In genomic region chr16:77190478-77191258, GRCh38 we compare ENCODE assay signal across 1 cellular context.
A peak's percentile ranks its signal among the peaks of the same experiment; 100 is the strongest.
TF ChIP-seq lines count a peak whose summit lies in the region.

Gene MON1B (plus strand): TSS chr16:77191190. CDS start chr16:77191486, 296 bp downstream.

TF ChIP-seq in HepG2, 621 proteins besides CTCF, POLR2A, EP300 and RAD21 (continued from another document and continues in another):
- TF ChIP-seq ETS1 (CRISPR knock-in tag; IDR thresholded peaks at IDR 0.05) (no peak), TFDP2 (CRISPR knock-in tag; IDR thresholded peaks at IDR 0.05) (peak; percentile 72; the same call in 1 of the 2 replicates), CENPX (CRISPR knock-in tag; IDR thresholded peaks at IDR 0.05) (no peak), PRPF4 (IDR thresholded peaks at IDR 0.05; ENCODE audit: low read depth, low read length, poor library complexity, severe bottlenecking) (no peak), ZNF564 (CRISPR knock-in tag; IDR thresholded peaks at IDR 0.05) (no peak), ZBTB26 (CRISPR knock-in tag; IDR thresholded peaks at IDR 0.05; ENCODE audit: borderline replicate concordance) (peak; percentile 28; the same call in 1 of the 2 replicates), KLF15 (CRISPR knock-in tag; IDR thresholded peaks at IDR 0.05; ENCODE audit: borderline replicate concordance) (no peak; the same call in 1 of the 2 replicates), ZNF773 (CRISPR knock-in tag; IDR thresholded peaks at IDR 0.05; ENCODE audit: borderline replicate concordance) (no peak), NR1H2 (CRISPR knock-in tag; IDR thresholded peaks at IDR 0.05; ENCODE audit: borderline replicate concordance, low read depth) (no peak; the same call in 1 of the 2 replicates), RBFOX2 (IDR thresholded peaks at IDR 0.05; ENCODE audit: low read depth, low read length) (peak; percentile 70), ZNF737 (CRISPR knock-in tag; IDR thresholded peaks at IDR 0.05; ENCODE audit: borderline replicate concordance) (peak; percentile 20; the same call in 1 of the 2 replicates), DZIP1 (CRISPR knock-in tag; IDR thresholded peaks at IDR 0.05) (peak; percentile 59; the same call in 1 of the 2 replicates), ZNF441 (CRISPR knock-in tag; IDR thresholded peaks at IDR 0.05; ENCODE audit: borderline replicate concordance) (no peak), TOE1 (CRISPR knock-in tag; IDR thresholded peaks at IDR 0.05) (peak; percentile 62), ZFP82 (CRISPR knock-in tag; IDR thresholded peaks at IDR 0.05; ENCODE audit: borderline replicate concordance) (no peak), ZNF30 (CRISPR knock-in tag; IDR thresholded peaks at IDR 0.05) (no peak; the same call in 1 of the 2 replicates), ZBTB49 (CRISPR knock-in tag; IDR thresholded peaks at IDR 0.05; ENCODE audit: borderline replicate concordance) (no peak), ZNF704 (CRISPR knock-in tag; IDR thresholded peaks at IDR 0.05; ENCODE audit: borderline replicate concordance) (no peak), NFRKB (IDR thresholded peaks at IDR 0.05) (no peak), HIC2 (CRISPR knock-in tag; IDR thresholded peaks at IDR 0.05; ENCODE audit: low read depth) (peak; percentile 16; the same call in 1 of the 2 replicates), RFXAP (CRISPR knock-in tag; IDR thresholded peaks at IDR 0.05; ENCODE audit: borderline replicate concordance) (peak; percentile 91; the same call in 1 of the 2 replicates), ZNF569 (CRISPR knock-in tag; IDR thresholded peaks at IDR 0.05; ENCODE audit: borderline replicate concordance) (no peak; the same call in 1 of the 2 replicates), ZHX1 (CRISPR knock-in tag; IDR thresholded peaks at IDR 0.05; ENCODE audit: low read depth) (no peak), ZNF772 (CRISPR knock-in tag; IDR thresholded peaks at IDR 0.05) (no peak; the same call in 1 of the 2 replicates), ZMYM4 (CRISPR knock-in tag; IDR thresholded peaks at IDR 0.05) (peak; percentile 87), ZNF878 (CRISPR knock-in tag; IDR thresholded peaks at IDR 0.05) (no peak), ZNF576 (CRISPR knock-in tag; IDR thresholded peaks at IDR 0.05) (no peak), LBX2 (CRISPR knock-in tag; IDR thresholded peaks at IDR 0.05; ENCODE audit: borderline replicate concordance) (peak; percentile 56; the same call in 1 of the 2 replicates), MAX (IDR thresholded peaks at IDR 0.05) (peak; percentile 29), ZSCAN22 (CRISPR knock-in tag; IDR thresholded peaks at IDR 0.05) (no peak), KDM2A (CRISPR knock-in tag; IDR thresholded peaks at IDR 0.05; ENCODE audit: borderline replicate concordance, low read depth) (peak; percentile 89; the same call in 1 of the 2 replicates), ZNF646 (CRISPR knock-in tag; IDR thresholded peaks at IDR 0.05) (no peak)
